Comparison of ENCODE assay signal across 8 cellular contexts in genomic region chr6:44642870-44643522, GRCh38.
DNase-seq lines count a peak whose midpoint lies in the region; ATAC-seq lines count a peak whose summit lies in the region.
"Had no signal": no experiment of that assay in that cellular context is flagged by ENCODE, and none has a peak within 500 bp of the region (broad histone marks: within the 10 kb centered on the region; RNA-seq: fewer than 3 reads in every experiment).

No MANE protein-coding gene starts in this region.

- 83 to 86% methylated on average over 10 of the region's 10 CpGs for WGBS in GM23248 (ENCODE audit: low coverage in 1 of 2, low lambda C conversion rate in 2 of 2, missing lambda C conversion rate in 2 of 2), 2 experiments

- H3F3A ChIP-seq in GM23248 (ENCODE audit: insufficient read depth): no peaks in the 10 kb centered on the region

- H3K4me3 ChIP-seq in GM23248: no peak overlapping the region

- no peaks in the 10 kb centered on the region for H3K79me2 ChIP-seq in GM23248 (ENCODE audit: insufficient read depth)

- peak; percentile 61 for DNase-seq in GM23248
- peak; percentile 77 for DNase-seq in NCI-H1105 (lab: John Stamatoyannopoulos, UW)
- DNase-seq in activated CD8-positive, alpha-beta memory T cell treated with anti-CD3 and anti-CD28 coated beads, Interleukin-2, amount 50 U/mL, for 48 hours: peak; percentile 77
- DNase-seq in stimulated activated CD4-positive, alpha-beta T cell treated with anti-CD3 and anti-CD28 coated beads, Interleukin-1b, Interleukin-23, amount 100 ng/mL, for 24 hours (ENCODE audit: low read depth in 4 of 4, low spot score in 1 of 4): peak in 3 of 4 experiments; percentile 17 to 43 (median 30)
- DNase-seq in NCI-H526 treated with DMSO at 0.1 percent for 48 hours (lab: John Stamatoyannopoulos, UW): no peak
- DNase-seq: NCI-H226 had no signal

- H3K9me3 ChIP-seq in GM23248 (ENCODE audit: low read depth): no peaks in the 10 kb centered on the region

- no peak overlapping the region for H3K4me2 ChIP-seq in GM23248 (ENCODE audit: unreplicated experiment)

- ATAC-seq in GM19351 (IDR thresholded peaks at IDR 0.05; ENCODE audit: unreplicated experiment) (no peak), GM21786 (IDR thresholded peaks at IDR 0.05; ENCODE audit: unreplicated experiment) (no peak)

- peaks cover 9% of the 10 kb centered on the region for H3K4me1 ChIP-seq in GM23248 (ENCODE audit: insufficient read depth)

- no peak overlapping the region for H2AFZ ChIP-seq in GM23248

- H3K9me2 ChIP-seq in GM23248 (ENCODE audit: insufficient read depth): no peaks in the 10 kb centered on the region

- no peaks in the 10 kb centered on the region for H3K36me3 ChIP-seq in GM23248 (ENCODE audit: low read depth)

- no peak overlapping the region for H3K9ac ChIP-seq in GM23248

- no peaks in the 10 kb centered on the region for H4K20me1 ChIP-seq in GM23248 (ENCODE audit: insufficient read depth)

- H3K27me3 ChIP-seq in GM23248 (replicated peaks; ENCODE audit: insufficient read depth): no peaks in the 10 kb centered on the region

- in situ Hi-C loops in GM23248 (cut with MboI): loop anchor here (10.0 kb wide), 2 partner anchors 1072 to 1282 kb away; no protein-coding TSS in a partner anchor

- peak overlapping the region; percentile 23; the same call in 1 of the 2 replicates for H3K27ac ChIP-seq in GM23248
